Comparison of ENCODE assay signal across 8 cellular contexts in the genomic region with DNA sequence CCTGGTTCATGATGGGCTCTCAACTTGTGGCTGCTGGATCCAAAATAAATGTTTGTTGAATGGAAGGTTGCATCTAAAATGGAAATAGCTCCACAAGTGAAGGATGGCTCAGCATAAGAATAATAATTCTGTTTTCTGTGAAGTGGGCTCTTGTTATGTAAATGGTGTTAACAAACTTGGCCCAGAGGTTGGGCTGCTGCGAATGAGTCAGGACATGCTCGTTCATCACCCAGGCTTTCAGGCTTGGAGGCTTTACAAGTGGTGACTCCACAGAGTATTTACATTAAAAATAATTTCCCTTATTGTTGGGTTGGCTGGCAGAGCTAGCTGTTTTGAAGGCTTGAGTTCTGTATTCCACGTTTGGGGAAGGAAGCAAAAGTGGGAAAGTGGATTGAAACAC.
DNase-seq lines count a peak whose midpoint lies in the region; ATAC-seq, FAIRE-seq and TF ChIP-seq lines count a peak whose summit lies in the region.
"Had no signal": no experiment of that assay in that cellular context is flagged by ENCODE, and none has a peak within 500 bp of the region (broad histone marks: within the 10 kb centered on the region; RNA-seq: fewer than 3 reads in every experiment).

No MANE protein-coding gene starts in this region.

- H3K9me3 Mint-ChIP-seq in HFFc6 (no peaks in the 10 kb centered on the region), astrocyte (ENCODE audit: unreplicated experiment) (no peaks in the 10 kb centered on the region)

- H3K79me2 ChIP-seq in astrocyte (ENCODE audit: insufficient read depth, low read length), result peaks cover 22% of the 10 kb centered on the region

- H3K27ac ChIP-seq in astrocyte (ENCODE audit: low read depth, low read length) (peak overlapping the region; percentile 69), iPS DF 6.9 (ENCODE audit: low read length) (peak overlapping the region; percentile 56), subcutaneous abdominal adipose tissue (ENCODE audit: low read depth, low read length) (peak overlapping the region; percentile 38), upper lobe of right lung (no peak overlapping the region)

- no peak overlapping the region for H2AFZ ChIP-seq in astrocyte (ENCODE audit: low read depth, low read length)

- intact Hi-C loops in upper lobe of right lung (cut with DNase I), result no loop called here

- DNase-seq in HFFc6, result peak; percentile 70
- DNase-seq in astrocyte (ENCODE audit: low read depth), result peak; percentile 95
- no peak for DNase-seq in iPS DF 6.9 (ENCODE audit: low read depth, low spot score)
- DNase-seq in iPS-NIHi11 (ENCODE audit: low spot score), result no peak
- no peak for DNase-seq in upper lobe of right lung

- ATAC-seq in GM21717 (IDR thresholded peaks at IDR 0.05; ENCODE audit: unreplicated experiment) (no peak), upper lobe of right lung (no peak)
- ATAC-seq: GM12878 had no signal

- H3K4me1 Mint-ChIP-seq in HFFc6 (ENCODE audit: low read depth) (peaks cover 68% of the 10 kb centered on the region), astrocyte (ENCODE audit: low read depth, unreplicated experiment) (peaks cover 22% of the 10 kb centered on the region)

- H3K9me3 ChIP-seq in astrocyte (ENCODE audit: insufficient read depth, low read depth, low read length) (no peaks in the 10 kb centered on the region), iPS DF 6.9 (ENCODE audit: control insufficient read depth, insufficient read depth, low read length) (no peaks in the 10 kb centered on the region), subcutaneous abdominal adipose tissue (ENCODE audit: control insufficient read depth in 5 of 5, low read length in 5 of 5) (no peaks in the 10 kb centered on the region), upper lobe of right lung (no peaks in the 10 kb centered on the region)

- H3K4me3 Mint-ChIP-seq in HFFc6, result no peak overlapping the region
- no peak overlapping the region for H3K4me3 Mint-ChIP-seq in astrocyte (ENCODE audit: unreplicated experiment)

- no peak for FAIRE-seq in astrocyte (lab: Jason Lieb, UNC)
- FAIRE-seq: GM12878 had no signal

- peak overlapping the region; percentile 26 for H3K4me2 ChIP-seq in astrocyte (ENCODE audit: low read length)

- no peaks in the 10 kb centered on the region for H4K20me1 ChIP-seq in astrocyte (ENCODE audit: insufficient read depth, low read length)

- no peaks in the 10 kb centered on the region for H3K27me3 ChIP-seq in astrocyte (ENCODE audit: insufficient read depth, low read length)
- H3K27me3 ChIP-seq in iPS DF 6.9 (ENCODE audit: control insufficient read depth, insufficient read depth, low read length), result no peaks in the 10 kb centered on the region
- H3K27me3 ChIP-seq in subcutaneous abdominal adipose tissue (ENCODE audit: control insufficient read depth in 5 of 5, insufficient read depth in 4 of 5, low read length in 5 of 5), result no peaks in the 10 kb centered on the region
- H3K27me3 ChIP-seq in upper lobe of right lung, result no peaks in the 10 kb centered on the region

- no CpG with 5 or more reads among the region's 3 CpGs for WGBS in iPS DF 6.9 (ENCODE audit: insufficient coverage, insufficient read length)

- H3K4me3 ChIP-seq in astrocyte (ENCODE audit: insufficient read depth, low read depth, low read length), result no peak overlapping the region
- H3K4me3 ChIP-seq in iPS DF 6.9 (ENCODE audit: low read length), result no peak overlapping the region
- H3K4me3 ChIP-seq in subcutaneous abdominal adipose tissue (ENCODE audit: low read depth in 1 of 5, low read length in 5 of 5), result no peak overlapping the region
- no peak overlapping the region for H3K4me3 ChIP-seq in upper lobe of right lung
- H3K4me3 ChIP-seq: GM12878 had no signal

- peaks cover 11% of the 10 kb centered on the region for H3K36me3 ChIP-seq in astrocyte (ENCODE audit: insufficient read depth, low read length)
- H3K36me3 ChIP-seq in iPS DF 6.9 (ENCODE audit: control insufficient read depth, insufficient read depth, low read length), result no peaks in the 10 kb centered on the region
- peaks cover 9 to 29% (median 16%) of the 10 kb centered on the region in 5 donors for H3K36me3 ChIP-seq in subcutaneous abdominal adipose tissue (ENCODE audit: control insufficient read depth in 5 of 5, insufficient read depth in 5 of 5, low read length in 5 of 5)
- H3K36me3 ChIP-seq in upper lobe of right lung, result no peaks in the 10 kb centered on the region

- TF ChIP-seq CTCF in HFFc6 (IDR thresholded peaks at IDR 0.05) (no peak), astrocyte (IDR thresholded peaks at IDR 0.05; ENCODE audit: insufficient read depth, low read depth, low read length) (no peak), upper lobe of right lung (IDR thresholded peaks at IDR 0.05) (no peak)

- H3K27me3 Mint-ChIP-seq in HFFc6 (ENCODE audit: insufficient read depth) (peaks cover 2% of the 10 kb centered on the region), astrocyte (ENCODE audit: low read depth, unreplicated experiment) (no peaks in the 10 kb centered on the region)

- peaks cover 28% of the 10 kb centered on the region for H3K4me1 ChIP-seq in astrocyte (ENCODE audit: insufficient read depth, low read length)
- peaks cover 10% of the 10 kb centered on the region for H3K4me1 ChIP-seq in iPS DF 6.9 (ENCODE audit: control insufficient read depth, insufficient read depth, low read length)
- peaks cover 6 to 31% (median 26%) of the 10 kb centered on the region in 5 donors for H3K4me1 ChIP-seq in subcutaneous abdominal adipose tissue (ENCODE audit: control insufficient read depth in 5 of 5, insufficient read depth in 5 of 5, low read length in 5 of 5)
- H3K4me1 ChIP-seq in upper lobe of right lung, result peaks cover 4% of the 10 kb centered on the region

- H3K27ac Mint-ChIP-seq in HFFc6, result peak overlapping the region; percentile 69
- peak overlapping the region; percentile 87 for H3K27ac Mint-ChIP-seq in astrocyte (ENCODE audit: unreplicated experiment)

- H3K36me3 Mint-ChIP-seq in HFFc6 (ENCODE audit: low read depth) (peaks cover 31% of the 10 kb centered on the region), astrocyte (ENCODE audit: low read depth, unreplicated experiment) (peaks cover 28% of the 10 kb centered on the region)

- H3K9ac ChIP-seq in astrocyte (ENCODE audit: low read length) (peak overlapping the region; percentile 52), subcutaneous abdominal adipose tissue (ENCODE audit: low read length in 5 of 5) (no peak overlapping the region)

Comparison
In these comparisons a context has a peak if more than half of its experiments do, and no peak if none do; other contexts are left out.
1. DNase-seq: peak in HFFc6 (single experiment) and astrocyte (single experiment); none in iPS DF 6.9 (single experiment), iPS-NIHi11 (single experiment) and upper lobe of right lung (single experiment).